Comparison of ENCODE assay signal across 16 cellular contexts in the genomic region with DNA sequence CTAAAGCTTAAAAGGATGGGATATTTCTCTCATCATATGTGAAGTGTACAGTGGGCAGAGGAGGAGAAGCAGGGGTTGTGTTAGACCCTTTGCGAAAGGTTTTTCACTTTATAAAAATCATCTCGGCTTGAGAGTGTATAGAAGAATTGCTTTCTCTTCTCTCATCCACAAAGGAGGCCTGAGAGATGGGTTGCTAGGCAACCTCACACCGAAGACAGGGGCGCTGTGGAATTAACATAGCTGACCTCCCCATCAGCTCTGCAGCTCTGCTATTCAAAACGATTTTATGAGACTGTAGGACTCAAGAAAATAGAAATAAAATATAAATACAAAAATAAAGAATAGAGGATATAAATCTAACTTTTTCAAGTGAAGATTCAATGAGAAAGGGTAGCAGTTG.
DNase-seq lines count a peak whose midpoint lies in the region; ATAC-seq, FAIRE-seq and TF ChIP-seq lines count a peak whose summit lies in the region.
"Had no signal": no experiment of that assay in that cellular context is flagged by ENCODE, and none has a peak within 500 bp of the region (broad histone marks: within the 10 kb centered on the region; RNA-seq: fewer than 3 reads in every experiment).

No MANE protein-coding gene starts in this region.

- TF ChIP-seq CTCF in neural progenitor cell (IDR thresholded peaks at IDR 0.05) (no peak), kidney (IDR thresholded peaks at IDR 0.05; ENCODE audit: borderline replicate concordance, extremely low read depth, insufficient read depth) (no peak)

- H3K27ac ChIP-seq in caudate nucleus (ENCODE audit: low read depth, low read length) = peak overlapping the region; percentile 53
- no peak overlapping the region for H3K27ac ChIP-seq in neural progenitor cell
- H3K27ac ChIP-seq in kidney (ENCODE audit: low read depth in 2 of 2, low read length in 2 of 2) = no peak overlapping the region
- H3K27ac ChIP-seq: 22Rv1, thyroid gland had no signal

- no peak overlapping the region for H2AFZ ChIP-seq in neural progenitor cell (replicated peaks)

- H3K4me1 ChIP-seq in neural progenitor cell (peaks cover 5% of the 10 kb centered on the region), kidney (ENCODE audit: control insufficient read depth in 1 of 2, insufficient read depth in 1 of 2, low read depth in 1 of 2, low read length in 2 of 2) (peaks cover 0 to 13% of the 10 kb centered on the region in 2 donors)
- H3K4me1 ChIP-seq: thyroid gland had no signal

- H3K36me3 Mint-ChIP-seq in neural progenitor cell = peaks cover 20% of the 10 kb centered on the region

- H3K4me1 Mint-ChIP-seq in neural progenitor cell = peaks cover 50% of the 10 kb centered on the region

- H3K36me3 ChIP-seq in neural progenitor cell (no peaks in the 10 kb centered on the region), kidney (ENCODE audit: control insufficient read depth in 1 of 2, insufficient read depth in 2 of 2, low read length in 2 of 2) (peaks cover 0 to 3% of the 10 kb centered on the region in 2 donors)
- H3K36me3 ChIP-seq: thyroid gland had no signal

- H3K79me2 ChIP-seq in neural progenitor cell (ENCODE audit: low read depth) = no peaks in the 10 kb centered on the region

- H3K9me3 Mint-ChIP-seq in neural progenitor cell = peaks cover 18% of the 10 kb centered on the region

- H3K4me3 Mint-ChIP-seq in neural progenitor cell = peak overlapping the region; percentile 71
- H3K4me3 Mint-ChIP-seq: T-helper 17 cell had no signal

- H3K4me3 ChIP-seq in neural progenitor cell (no peak overlapping the region), kidney (ENCODE audit: low read length in 2 of 2) (no peak overlapping the region)
- H3K4me3 ChIP-seq: thyroid gland had no signal

- peak overlapping the region; percentile 93 for H3K27ac Mint-ChIP-seq in neural progenitor cell
- H3K27ac Mint-ChIP-seq: progenitor cell of endocrine pancreas, T-helper 17 cell had no signal

- H3K9ac ChIP-seq in neural progenitor cell (no peak overlapping the region), kidney (ENCODE audit: low read length in 2 of 2) (no peak overlapping the region)

- no peaks in the 10 kb centered on the region for H3K27me3 ChIP-seq in neural progenitor cell
- H3K27me3 ChIP-seq: thyroid gland had no signal

- no peaks in the 10 kb centered on the region for H3F3A ChIP-seq in neural progenitor cell (ENCODE audit: low read depth)

- peaks cover 2% of the 10 kb centered on the region for H3K27me3 Mint-ChIP-seq in neural progenitor cell (ENCODE audit: insufficient read depth, low read depth)
- H3K27me3 Mint-ChIP-seq: progenitor cell of endocrine pancreas, T-helper 17 cell had no signal

- ATAC-seq in HG02678 (IDR thresholded peaks at IDR 0.05; ENCODE audit: unreplicated experiment) = peak; percentile 13
- no peak for ATAC-seq in GM18907 (IDR thresholded peaks at IDR 0.05; ENCODE audit: unreplicated experiment)
- ATAC-seq: left colon, Right ventricle myocardium inferior, T-helper 17 cell had no signal

- intact Hi-C loops in kidney (cut with DNase I) = no loop called here

- no peak for FAIRE-seq in kidney (lab: Jason Lieb, UNC)
- FAIRE-seq: small intestine had no signal

- H3K9me3 ChIP-seq in neural progenitor cell (ENCODE audit: low read depth) = no peaks in the 10 kb centered on the region
- H3K9me3 ChIP-seq in kidney (ENCODE audit: control insufficient read depth in 1 of 2, low read length in 2 of 2) = no peaks in the 10 kb centered on the region
- H3K9me3 ChIP-seq: thyroid gland had no signal

- DNase-seq in DMS 273 (lab: John Stamatoyannopoulos, UW; ENCODE audit: unreplicated experiment) (peak; percentile 27), DMS 273 treated with DMSO at 0.1 percent for 48 hours (lab: John Stamatoyannopoulos, UW) (no peak), caudate nucleus (lab: John Stamatoyannopoulos, UW) (peak in 10 of 61 donors; percentile 1 to 49 (median 13)), neural progenitor cell (ENCODE audit: low spot score) (peak; percentile 71), amniotic stem cell (lab: John Stamatoyannopoulos, UW) (no peak), kidney (no peak)
- DNase-seq: effector memory CD4-positive, alpha-beta T cell; left colon; small intestine; T-helper 17 cell; thyroid gland had no signal

- H4K20me1 ChIP-seq in neural progenitor cell (ENCODE audit: low read depth) = peaks cover 3% of the 10 kb centered on the region

- peak overlapping the region; percentile 18 for H3K4me2 ChIP-seq in neural progenitor cell

Comparison
In these comparisons a context has a peak if more than half of its experiments do, and no peak if none do; other contexts are left out.
1. DNase-seq: peak in DMS 273 (single experiment) and neural progenitor cell (single experiment); none in DMS 273 treated with DMSO at 0.1 percent for 48 hours (single experiment), amniotic stem cell (single experiment) and kidney (single experiment).